28 cellular contexts compared by ENCODE assay signal in the genomic region with DNA sequence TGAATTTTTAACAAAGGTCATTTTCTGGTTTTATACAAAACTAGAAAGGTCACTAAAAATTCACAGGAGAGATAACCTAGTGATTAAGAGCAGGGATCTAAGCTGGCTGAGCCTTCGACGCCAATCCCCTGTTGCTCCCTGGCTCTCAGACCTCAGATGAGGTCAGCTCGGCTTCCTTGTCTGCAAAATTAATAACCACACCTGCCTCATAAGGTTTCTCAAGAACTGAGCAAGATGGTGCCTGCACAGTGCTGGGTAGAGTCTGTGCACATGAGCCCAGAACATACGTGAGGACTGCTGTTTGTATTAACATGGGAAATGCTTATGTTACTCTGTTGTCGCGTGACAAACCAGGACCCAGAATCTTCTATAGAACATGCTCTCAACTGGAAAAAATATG. TPM values are rescaled to one million over a fixed set of nuclear protein-coding genes. Genes with fewer than 3 reads are reported as not detected.
DNase-seq lines count a peak whose midpoint lies in the region; ATAC-seq and TF ChIP-seq lines count a peak whose summit lies in the region.
"Had no signal": no experiment of that assay in that cellular context is flagged by ENCODE, and none has a peak within 500 bp of the region (broad histone marks: within the 10 kb centered on the region; RNA-seq: fewer than 3 reads in every experiment).

No MANE protein-coding gene starts in this region.

- ATAC-seq in naive thymus-derived CD8-positive, alpha-beta T cell: no peak
- ATAC-seq in GM19395 (IDR thresholded peaks at IDR 0.05; ENCODE audit: unreplicated experiment): no peak
- ATAC-seq: left colon, Panc1, upper lobe of right lung had no signal

- POLR2A ChIA-PET in naive thymus-derived CD8-positive, alpha-beta T cell (lab: Charles Lee): interaction anchor here (1.0 to 6.7 kb wide), 8 partner anchors 24 to 83 kb away, joined by 3 to 85 read pairs (median 6); a partner anchor contains a TSS

- peaks cover 87% of the 10 kb centered on the region for H3K4me1 Mint-ChIP-seq in activated T-helper 1 cell treated with anti-CD3 and anti-CD28 coated beads, Interleukin-12 subunit alpha, Interleukin-12 subunit beta, Interleukin-2, Interleukin-4 antibody, amounts not matched to agents 30 ng/mL and 10 ng/mL and 1 ng/mL, durations not matched to agents 14 hours and 24 hours and 36 hours (ENCODE audit: low read depth)
- peaks cover 45 to 90% (median 86%) of the 10 kb centered on the region in 4 donors for H3K4me1 Mint-ChIP-seq in naive thymus-derived CD8-positive, alpha-beta T cell
- peaks cover 16% of the 10 kb centered on the region for H3K4me1 Mint-ChIP-seq in Calu3 (ENCODE audit: low read depth, unreplicated experiment)

- peak; percentile 51 for DNase-seq in activated CD8-positive, alpha-beta memory T cell treated with anti-CD3 and anti-CD28 coated beads for 24 hours
- no peak for DNase-seq in activated CD8-positive, alpha-beta memory T cell treated with anti-CD3 and anti-CD28 coated beads, Interleukin-2, amount 50 U/mL, for 4 hours
- DNase-seq in D341Med (ENCODE audit: low spot score) (peak; percentile 7), Calu3 (no peak), ureter (ENCODE audit: low spot score) (no peak)
- DNase-seq in activated T-helper 1 cell treated with anti-CD3 and anti-CD28 coated beads, Interleukin-12 subunit alpha, Interleukin-12 subunit beta, Interleukin-2, Interleukin-4 antibody, amounts not matched to agents 30 ng/mL and 10 ng/mL and 1 ng/mL, durations not matched to agents 14 hours and 24 hours and 36 hours (ENCODE audit: low spot score): no peak
- DNase-seq in naive thymus-derived CD8-positive, alpha-beta T cell: no peak
- DNase-seq: ACHN; activated gamma-delta T cell; DMS 273 treated with DMSO at 0.1 percent for 48 hours; left colon; NCI-H1105; NCI-H2081 treated with DMSO at 0.1 percent for 48 hours; NCI-H446 treated with DMSO at 0.1 percent for 48 hours; NK-92 treated with Interleukin-12 subunit alpha and Interleukin-12 subunit beta, amount 100 ng/mL, for 24 hours; retina; SIG-M5; spleen; upper lobe of right lung had no signal

- no peaks in the 10 kb centered on the region for H3K27me3 Mint-ChIP-seq in activated T-helper 1 cell treated with anti-CD3 and anti-CD28 coated beads, Interleukin-12 subunit alpha, Interleukin-12 subunit beta, Interleukin-2, Interleukin-4 antibody, amounts not matched to agents 30 ng/mL and 10 ng/mL and 1 ng/mL, durations not matched to agents 14 hours and 24 hours and 36 hours (ENCODE audit: insufficient read depth)
- H3K27me3 Mint-ChIP-seq in naive thymus-derived CD8-positive, alpha-beta T cell: no peaks in the 10 kb centered on the region
- H3K27me3 Mint-ChIP-seq in Calu3 (ENCODE audit: unreplicated experiment): peaks cover 15% of the 10 kb centered on the region
- H3K27me3 Mint-ChIP-seq: memory B cell had no signal

- BruUV-seq in Calu3 (replicated peaks; lab: Mats Ljungman, UMichigan): no TSS peak

- peak overlapping the region; percentile 88 for H3K4me3 Mint-ChIP-seq in activated T-helper 1 cell treated with anti-CD3 and anti-CD28 coated beads, Interleukin-12 subunit alpha, Interleukin-12 subunit beta, Interleukin-2, Interleukin-4 antibody, amounts not matched to agents 30 ng/mL and 10 ng/mL and 1 ng/mL, durations not matched to agents 14 hours and 24 hours and 36 hours
- H3K4me3 Mint-ChIP-seq in naive thymus-derived CD8-positive, alpha-beta T cell: peak overlapping the region in 6 of 10 donors; percentile 26 to 91 (median 76)
- H3K4me3 Mint-ChIP-seq in Calu3 (ENCODE audit: low read depth, unreplicated experiment): no peak overlapping the region
- H3K4me3 Mint-ChIP-seq: memory B cell had no signal

- no peaks in the 10 kb centered on the region for H3K9me3 Mint-ChIP-seq in activated T-helper 1 cell treated with anti-CD3 and anti-CD28 coated beads, Interleukin-12 subunit alpha, Interleukin-12 subunit beta, Interleukin-2, Interleukin-4 antibody, amounts not matched to agents 30 ng/mL and 10 ng/mL and 1 ng/mL, durations not matched to agents 14 hours and 24 hours and 36 hours
- H3K9me3 Mint-ChIP-seq in naive thymus-derived CD8-positive, alpha-beta T cell: no peaks in the 10 kb centered on the region
- no peaks in the 10 kb centered on the region for H3K9me3 Mint-ChIP-seq in Calu3 (ENCODE audit: low read depth, unreplicated experiment)
- H3K9me3 Mint-ChIP-seq: memory B cell had no signal

- peaks cover 30% of the 10 kb centered on the region for H3K36me3 Mint-ChIP-seq in activated T-helper 1 cell treated with anti-CD3 and anti-CD28 coated beads, Interleukin-12 subunit alpha, Interleukin-12 subunit beta, Interleukin-2, Interleukin-4 antibody, amounts not matched to agents 30 ng/mL and 10 ng/mL and 1 ng/mL, durations not matched to agents 14 hours and 24 hours and 36 hours (ENCODE audit: low read depth)
- no peaks in the 10 kb centered on the region for H3K36me3 Mint-ChIP-seq in naive thymus-derived CD8-positive, alpha-beta T cell
- H3K36me3 Mint-ChIP-seq in Calu3 (ENCODE audit: insufficient read depth, unreplicated experiment): no peaks in the 10 kb centered on the region
- H3K36me3 Mint-ChIP-seq: memory B cell had no signal

- peak overlapping the region; percentile 99 for H3K27ac Mint-ChIP-seq in activated T-helper 1 cell treated with anti-CD3 and anti-CD28 coated beads, Interleukin-12 subunit alpha, Interleukin-12 subunit beta, Interleukin-2, Interleukin-4 antibody, amounts not matched to agents 30 ng/mL and 10 ng/mL and 1 ng/mL, durations not matched to agents 14 hours and 24 hours and 36 hours
- peak overlapping the region; percentile 47 to 99 (median 94) for H3K27ac Mint-ChIP-seq in naive thymus-derived CD8-positive, alpha-beta T cell
- no peak overlapping the region for H3K27ac Mint-ChIP-seq in Calu3 (ENCODE audit: unreplicated experiment)
- H3K27ac Mint-ChIP-seq: memory B cell had no signal

- intact Hi-C loops in activated T-helper 1 cell treated with anti-CD3 and anti-CD28 coated beads, Interleukin-12 subunit alpha, Interleukin-12 subunit beta, Interleukin-2, Interleukin-4 antibody, amounts not matched to agents 30 ng/mL and 10 ng/mL and 1 ng/mL, durations not matched to agents 14 hours and 24 hours and 36 hours (cut with micrococcal nuclease): no loop called here
- intact Hi-C loops in Calu3 (cut with micrococcal nuclease; ENCODE audit: unreplicated experiment): no loop called here

- no peak for TF ChIP-seq CTCF in Calu3 (IDR thresholded peaks at IDR 0.05; ENCODE audit: unreplicated experiment)

- CTCF ChIA-PET in Calu3 (lab: Charles Lee): no interaction called here

RNA-seq across cellular contexts. Expression of a gene that starts 24.4 kb away (rescaled TPM):
- 336 and 339 TPM in 2 replicates for total RNA-seq in activated T-helper 1 cell treated with anti-CD3 and anti-CD28 coated beads, Interleukin-12 subunit alpha, Interleukin-12 subunit beta, Interleukin-2, Interleukin-4 antibody, amounts not matched to agents 30 ng/mL and 10 ng/mL and 1 ng/mL, durations not matched to agents 14 hours and 24 hours and 36 hours
- 100 to 1,000 TPM; 165 to 174 TPM for total RNA-seq in naive thymus-derived CD8-positive, alpha-beta T cell
- polyA plus RNA-seq in naive thymus-derived CD8-positive, alpha-beta T cell: 100 to 1,000 TPM; 136 to 227 (median 192) TPM
- total RNA-seq in Calu3 (2022): not detected in 2 replicates
- 1.6 TPM for total RNA-seq in ureter
- total RNA-seq: cerebellum, epithelial cell of proximal tubule, fibroblast of villous mesenchyme, G401, myocyte, osteoblast had no signal

Comparison
In these comparisons a context has a peak if more than half of its experiments do, and no peak if none do; other contexts are left out.
1. DNase-seq: peak in activated CD8-positive, alpha-beta memory T cell treated with anti-CD3 and anti-CD28 coated beads for 24 hours (single experiment) and D341Med (single experiment); none in activated CD8-positive, alpha-beta memory T cell treated with anti-CD3 and anti-CD28 coated beads, Interleukin-2, amount 50 U/mL, for 4 hours (single experiment), activated T-helper 1 cell treated with anti-CD3 and anti-CD28 coated beads, Interleukin-12 subunit alpha, Interleukin-12 subunit beta, Interleukin-2, Interleukin-4 antibody, amounts not matched to agents 30 ng/mL and 10 ng/mL and 1 ng/mL, durations not matched to agents 14 hours and 24 hours and 36 hours (single experiment), naive thymus-derived CD8-positive, alpha-beta T cell (0 of 10), Calu3 (single experiment) and ureter (single experiment).
2. RNA of a gene that starts 24.4 kb away (total RNA-seq): 336 to 339 TPM in activated T-helper 1 cell treated with anti-CD3 and anti-CD28 coated beads, Interleukin-12 subunit alpha, Interleukin-12 subunit beta, Interleukin-2, Interleukin-4 antibody, amounts not matched to agents 30 ng/mL and 10 ng/mL and 1 ng/mL, durations not matched to agents 14 hours and 24 hours and 36 hours and 165 to 174 TPM in naive thymus-derived CD8-positive, alpha-beta T cell; 1.6 TPM in ureter (single experiment) and not detected in Calu3; every median in the first group is over 10 times any median in the second.